Comparison of ENCODE assay signal across 10 cellular contexts in the genomic region with DNA sequence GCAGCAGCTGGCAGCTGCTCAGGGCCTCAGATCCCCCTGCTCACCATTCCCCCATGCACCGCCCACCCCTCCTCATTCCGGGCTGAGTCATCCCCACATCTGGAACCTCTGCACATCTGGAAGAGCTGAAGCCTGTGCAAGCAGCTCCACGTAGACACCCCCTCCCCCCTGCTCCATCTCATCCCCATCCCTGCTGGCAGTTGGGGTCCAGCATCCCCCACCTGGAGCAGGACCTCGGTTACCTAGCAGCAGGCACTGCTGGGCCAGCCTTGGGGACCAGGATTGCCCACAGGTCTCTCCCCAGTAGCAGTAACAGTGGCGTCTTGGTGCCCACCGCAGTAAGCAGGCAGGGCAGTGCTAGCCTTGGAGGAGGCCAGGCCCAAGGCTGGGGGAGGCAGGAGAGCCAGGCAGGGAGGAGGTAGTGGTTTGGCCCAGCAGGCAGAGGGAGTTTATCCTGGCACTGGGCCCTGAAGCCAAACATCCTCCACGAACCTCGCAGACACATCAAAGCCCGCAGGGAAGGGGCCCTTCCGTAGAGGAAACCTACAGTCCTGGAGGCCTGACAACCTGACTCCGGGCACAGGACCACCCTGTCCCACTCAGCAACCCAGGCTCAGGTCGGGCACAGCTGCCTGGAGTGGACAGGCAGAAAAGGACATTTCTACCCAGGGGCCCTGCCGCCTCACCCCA. TPM values are rescaled to one million over a fixed set of nuclear protein-coding genes. Genes with fewer than 3 reads are reported as not detected.
DNase-seq lines count a peak whose midpoint lies in the region; ATAC-seq and TF ChIP-seq lines count a peak whose summit lies in the region.
"Had no signal": no experiment of that assay in that cellular context is flagged by ENCODE, and none has a peak within 500 bp of the region (broad histone marks: within the 10 kb centered on the region; RNA-seq: fewer than 3 reads in every experiment).

No MANE protein-coding gene starts in this region.

- TF ChIP-seq CTCF in AG10803 (conservative IDR thresholded peaks at IDR 0.05; ENCODE audit: low read length) (peak; percentile 35), MCF 10A (IDR thresholded peaks at IDR 0.05; ENCODE audit: unreplicated experiment) (no peak)

- H3K27me3 Mint-ChIP-seq in MCF 10A (ENCODE audit: insufficient read depth, unreplicated experiment), result no peaks in the 10 kb centered on the region
- peaks cover 5% of the 10 kb centered on the region for H3K27me3 Mint-ChIP-seq in activated naive CD4-positive, alpha-beta T cell treated with anti-CD3 and anti-CD28 coated beads for 36 hours (ENCODE audit: low read depth)
- peaks cover 8% of the 10 kb centered on the region for H3K27me3 Mint-ChIP-seq in activated CD4-positive, alpha-beta T cell treated with anti-CD3 and anti-CD28 coated beads, Interleukin-2, amount 10 ng/mL, durations not matched to agents 7 days and 5 days

- CTCF ChIA-PET in MCF 10A (lab: Yijun Ruan, JAX), result interaction anchor here (1.0 to 16.5 kb wide), 4 partner anchors 26 to 66 kb away, joined by 4 to 162 read pairs (median 13); a partner anchor contains a TSS
- CTCF ChIA-PET in activated naive CD4-positive, alpha-beta T cell treated with anti-CD3 and anti-CD28 coated beads for 36 hours (lab: Charles Lee), result interaction anchor here (1.0 to 12.9 kb wide), 2 partner anchors 31 to 63 kb away, joined by 4 to 225 read pairs; a partner anchor contains a TSS
- CTCF ChIA-PET in activated CD4-positive, alpha-beta T cell treated with anti-CD3 and anti-CD28 coated beads, Interleukin-2, amount 10 ng/mL, durations not matched to agents 7 days and 5 days (lab: Charles Lee), result interaction anchor here (1.3 to 2.0 kb wide), 5 partner anchors 8 to 97 kb away, joined by 3 to 8 read pairs (median 4); a partner anchor contains a TSS

- intact Hi-C loops in MCF 10A (cut with micrococcal nuclease), result loop anchor here (2.0 kb wide), 1 partner anchor 30 kb away; no protein-coding TSS in a partner anchor
- intact Hi-C loops in activated naive CD4-positive, alpha-beta T cell treated with anti-CD3 and anti-CD28 coated beads for 36 hours (cut with micrococcal nuclease), result no loop called here

- no TSS peak for BruUV-seq in MCF 10A (replicated peaks; lab: Mats Ljungman, UMichigan)

- H3K9me3 Mint-ChIP-seq in MCF 10A (ENCODE audit: unreplicated experiment), result no peaks in the 10 kb centered on the region
- no peaks in the 10 kb centered on the region for H3K9me3 Mint-ChIP-seq in activated naive CD4-positive, alpha-beta T cell treated with anti-CD3 and anti-CD28 coated beads for 36 hours
- H3K9me3 Mint-ChIP-seq in activated CD4-positive, alpha-beta T cell treated with anti-CD3 and anti-CD28 coated beads, Interleukin-2, amount 10 ng/mL, durations not matched to agents 7 days and 5 days, result no peaks in the 10 kb centered on the region
- H3K9me3 Mint-ChIP-seq: activated naive CD4-positive, alpha-beta T cell treated with anti-CD3 and anti-CD28 coated beads, Interleukin-2, amount 50 U/mL, for 72 hours; neural crest cell had no signal

- no peak overlapping the region for H3K4me3 Mint-ChIP-seq in MCF 10A (ENCODE audit: unreplicated experiment)
- H3K4me3 Mint-ChIP-seq in activated naive CD4-positive, alpha-beta T cell treated with anti-CD3 and anti-CD28 coated beads for 36 hours, result no peak overlapping the region
- H3K4me3 Mint-ChIP-seq in activated CD4-positive, alpha-beta T cell treated with anti-CD3 and anti-CD28 coated beads, Interleukin-2, amount 10 ng/mL, durations not matched to agents 7 days and 5 days, result no peak overlapping the region
- H3K4me3 Mint-ChIP-seq: neural crest cell had no signal

- peak overlapping the region; percentile 50 for H3K27ac Mint-ChIP-seq in MCF 10A (ENCODE audit: low read depth, unreplicated experiment)
- H3K27ac Mint-ChIP-seq in activated naive CD4-positive, alpha-beta T cell treated with anti-CD3 and anti-CD28 coated beads for 36 hours, result no peak overlapping the region
- H3K27ac Mint-ChIP-seq in activated CD4-positive, alpha-beta T cell treated with anti-CD3 and anti-CD28 coated beads, Interleukin-2, amount 10 ng/mL, durations not matched to agents 7 days and 5 days, result no peak overlapping the region
- H3K27ac Mint-ChIP-seq: activated naive CD4-positive, alpha-beta T cell treated with anti-CD3 and anti-CD28 coated beads, Interleukin-2, amount 50 U/mL, for 72 hours had no signal

- H3K36me3 Mint-ChIP-seq in MCF 10A (ENCODE audit: insufficient read depth, unreplicated experiment), result peaks cover 4% of the 10 kb centered on the region
- no peaks in the 10 kb centered on the region for H3K36me3 Mint-ChIP-seq in activated naive CD4-positive, alpha-beta T cell treated with anti-CD3 and anti-CD28 coated beads for 36 hours (ENCODE audit: low read depth)
- no peaks in the 10 kb centered on the region for H3K36me3 Mint-ChIP-seq in activated CD4-positive, alpha-beta T cell treated with anti-CD3 and anti-CD28 coated beads, Interleukin-2, amount 10 ng/mL, durations not matched to agents 7 days and 5 days (ENCODE audit: low read depth)
- H3K36me3 Mint-ChIP-seq: activated naive CD4-positive, alpha-beta T cell treated with anti-CD3 and anti-CD28 coated beads, Interleukin-2, amount 50 U/mL, for 72 hours had no signal

- POLR2A ChIA-PET in MCF 10A (lab: Yijun Ruan, JAX), result interaction anchor here (1.1 to 1.2 kb wide), 2 partner anchors 44 to 47 kb away, joined by 3 to 4 read pairs; no protein-coding TSS in a partner anchor
- POLR2A ChIA-PET in activated CD4-positive, alpha-beta T cell treated with anti-CD3 and anti-CD28 coated beads, Interleukin-2, amount 10 ng/mL, durations not matched to agents 7 days and 5 days (lab: Charles Lee), result no interaction called here

- no peak for ATAC-seq in GM19324 (IDR thresholded peaks at IDR 0.05; ENCODE audit: low FRiP score, unreplicated experiment)
- ATAC-seq in GM21360 (IDR thresholded peaks at IDR 0.05; ENCODE audit: unreplicated experiment), result no peak
- ATAC-seq: activated naive CD4-positive, alpha-beta T cell treated with anti-CD3 and anti-CD28 coated beads, Interleukin-2, amount 50 U/mL, for 72 hours had no signal

- peaks cover 13% of the 10 kb centered on the region for H3K4me1 Mint-ChIP-seq in MCF 10A (ENCODE audit: insufficient read depth, unreplicated experiment)
- no peaks in the 10 kb centered on the region for H3K4me1 Mint-ChIP-seq in activated naive CD4-positive, alpha-beta T cell treated with anti-CD3 and anti-CD28 coated beads for 36 hours (ENCODE audit: low read depth)
- no peaks in the 10 kb centered on the region for H3K4me1 Mint-ChIP-seq in activated CD4-positive, alpha-beta T cell treated with anti-CD3 and anti-CD28 coated beads, Interleukin-2, amount 10 ng/mL, durations not matched to agents 7 days and 5 days

- peak overlapping the region; percentile 47 for H3K4me3 ChIP-seq in AG10803 (ENCODE audit: low read length)

- DNase-seq in AG10803 (ENCODE audit: low read depth) (peak; percentile 86), LHCN-M2 (ENCODE audit: low read depth) (peak; percentile 65), MCF 10A (ENCODE audit: unreplicated experiment) (peak; percentile 82), mesenteric fat pad (ENCODE audit: low spot score) (peak; percentile 68)
- no peak for DNase-seq in activated naive CD4-positive, alpha-beta T cell treated with anti-CD3 and anti-CD28 coated beads for 36 hours
- DNase-seq in activated CD4-positive, alpha-beta T cell treated with anti-CD3 and anti-CD28 coated beads, Interleukin-2, amount 10 ng/mL, durations not matched to agents 7 days and 5 days, result no peak

RNA-seq across cellular contexts. Expression of a gene that starts 7.7 kb away (rescaled TPM):
- total RNA-seq in LHCN-M2 (2014; rRNA removed) (not detected in 2 replicates), MCF 10A (2022) (1.1 and 1.5 TPM in 2 replicates), mesenteric fat pad (not detected)
- 0.09 TPM for polyA plus RNA-seq in LHCN-M2 (2012)
- not detected for total RNA-seq in activated naive CD4-positive, alpha-beta T cell treated with anti-CD3 and anti-CD28 coated beads for 36 hours
- total RNA-seq in activated CD4-positive, alpha-beta T cell treated with anti-CD3 and anti-CD28 coated beads, Interleukin-2, amount 10 ng/mL, durations not matched to agents 7 days and 5 days, result not detected

Comparison
In these comparisons a context has a peak if more than half of its experiments do, and no peak if none do; other contexts are left out.
1. DNase-seq: peak in AG10803 (single experiment), LHCN-M2 (single experiment), MCF 10A (single experiment) and mesenteric fat pad (single experiment); none in activated naive CD4-positive, alpha-beta T cell treated with anti-CD3 and anti-CD28 coated beads for 36 hours (single experiment) and activated CD4-positive, alpha-beta T cell treated with anti-CD3 and anti-CD28 coated beads, Interleukin-2, amount 10 ng/mL, durations not matched to agents 7 days and 5 days (single experiment).